ENCODE assay signal across 2 cellular contexts in the genomic region with DNA sequence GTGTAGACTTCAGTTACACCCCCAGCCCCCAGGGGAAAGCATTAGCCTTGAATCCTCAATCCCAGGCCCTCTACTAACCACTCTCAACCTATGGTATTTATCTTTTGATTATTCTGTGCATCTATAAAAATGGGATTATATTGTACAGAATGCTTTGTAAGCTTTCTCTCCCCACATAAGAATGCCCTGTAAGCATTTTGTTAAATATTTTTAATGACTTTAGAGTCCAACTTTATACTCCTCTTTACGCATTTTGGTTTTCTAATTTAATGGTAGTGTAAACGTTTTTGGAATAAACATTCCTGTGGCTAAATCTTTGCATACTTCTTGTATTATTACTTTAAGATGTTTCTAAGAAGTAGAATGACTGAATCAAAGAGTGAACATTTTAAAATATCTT.
TF ChIP-seq lines count a peak whose summit lies in the region.

No MANE protein-coding gene starts in this region.

TF ChIP-seq in HepG2, 621 proteins besides CTCF, POLR2A, EP300 and RAD21:
- peak; percentile 54; the same call in 1 of the 2 replicates for TF ChIP-seq MAFF (IDR thresholded peaks at IDR 0.05; ENCODE audit: low read depth, low read length)
- TF ChIP-seq MAFK (conservative IDR thresholded peaks at IDR 0.05 in 1 of 2, IDR thresholded peaks at IDR 0.05 in 1 of 2; ENCODE audit: low read length in 2 of 2), result peak; percentile 34 to 73; a peak in 3 of 4 replicates
- no peak for TF ChIP-seq HNF4A (CRISPR knock-in tag; IDR thresholded peaks at IDR 0.05)

TF ChIP-seq in K562, 482 proteins besides CTCF, POLR2A, EP300 and RAD21:
- TF ChIP-seq ZNF316 (IDR thresholded peaks at IDR 0.05) (peak; percentile 22; the same call in 1 of the 2 replicates), NBN (IDR thresholded peaks at IDR 0.05; ENCODE audit: low read depth) (no peak), MAFK (IDR thresholded peaks at IDR 0.05; ENCODE audit: low read length) (0 out of 2 replicates have a peak, but pooled peaks have one; percentile 8)
